In the genomic region with DNA sequence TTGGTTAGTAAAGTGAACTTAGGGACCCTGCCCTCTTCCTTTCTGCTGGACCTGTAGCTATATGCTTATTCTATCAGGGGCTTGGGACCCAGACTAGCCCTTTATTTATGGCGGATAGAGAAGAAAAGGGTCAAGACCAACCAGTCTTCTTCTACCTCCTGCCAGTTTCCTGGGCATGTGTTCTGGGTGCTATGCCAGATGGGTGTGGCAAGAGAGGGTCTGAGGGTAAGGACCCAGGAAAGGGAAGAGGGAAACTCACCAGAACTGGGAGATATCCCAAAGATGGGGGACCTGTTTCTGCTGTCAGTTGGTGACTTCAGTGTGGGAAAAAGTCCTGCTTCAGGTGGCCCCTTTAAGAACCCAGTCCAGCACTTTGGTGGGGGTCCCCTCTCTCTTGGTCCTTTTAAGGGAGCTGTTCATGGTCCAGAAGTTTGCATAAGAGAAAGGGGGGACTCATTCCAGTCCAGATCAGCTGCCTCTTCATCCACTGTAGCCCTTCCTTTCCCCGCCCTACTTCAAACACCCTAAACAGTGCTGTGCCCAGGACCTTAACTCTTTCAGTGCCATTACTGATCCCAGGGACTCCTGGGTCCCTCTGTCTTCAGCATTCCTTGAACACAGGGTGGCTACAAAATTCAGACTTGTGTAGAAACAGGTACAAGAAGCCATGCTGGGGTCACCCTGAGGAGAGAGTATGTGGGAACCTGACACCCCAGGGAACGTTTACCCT, we compare ENCODE assay signal across 1 cellular context.
A peak's percentile ranks its signal among the peaks of the same experiment; 100 is the strongest.
TF ChIP-seq lines count a peak whose summit lies in the region.

No MANE protein-coding gene starts in this region.

TF ChIP-seq in HEK293, 187 proteins besides CTCF, POLR2A, EP300 and RAD21 (continued from another document):
- TF ChIP-seq REST (tag by site-specific recombination; IDR thresholded peaks at IDR 0.05): peak; percentile 23; the same call in 1 of the 2 replicates
